8 cellular contexts compared by ENCODE assay signal in genomic region chr7:908919-909357, GRCh38. TPM values are rescaled to one million over a fixed set of nuclear protein-coding genes. Genes with fewer than 3 reads are reported as not detected.
DNase-seq lines count a peak whose midpoint lies in the region; ATAC-seq and TF ChIP-seq lines count a peak whose summit lies in the region.
"Not testable (repeated sequence)": the region's sequence is repeated elsewhere in the genome, so short reads cannot be mapped to it uniquely, and the experiment has no call there.

No MANE protein-coding gene starts in this region.

- not testable (repeated sequence) for H2AK5ac ChIP-seq in mesendoderm (ENCODE audit: low read length)

- H3K4me3 ChIP-seq in HUES6 (ENCODE audit: low read depth, low read length) = peak overlapping the region; percentile 48
- H3K4me3 ChIP-seq in mesendoderm (ENCODE audit: low read length) = not testable (repeated sequence)

- no CpG with 5 or more reads among the region's 48 CpGs for WGBS in mesendoderm (ENCODE audit: extremely low coverage, insufficient coverage, low lambda C conversion rate)

- not testable (repeated sequence) for H3K9me3 Mint-ChIP-seq in activated T-cell treated with anti-CD3 and anti-CD28 coated beads, Interleukin-2, amount 50 U/mL, for 72 hours

- H3K4me1 Mint-ChIP-seq in activated T-cell treated with anti-CD3 and anti-CD28 coated beads, Interleukin-2, amount 50 U/mL, for 72 hours (ENCODE audit: low read depth) = not testable (repeated sequence)

- H3K4me1 ChIP-seq in HUES6 (ENCODE audit: control insufficient read depth, insufficient read depth, low read length) = peaks cover 11% of the 10 kb centered on the region
- H3K4me1 ChIP-seq in mesendoderm (ENCODE audit: control insufficient read depth, low read depth, low read length) = not testable (repeated sequence)

- H3K23ac ChIP-seq in mesendoderm (ENCODE audit: low read length) = not testable (repeated sequence)

- H3K9me3 ChIP-seq in HUES6 (ENCODE audit: control insufficient read depth, insufficient read depth, low read depth, low read length) = not testable (repeated sequence)

- TF ChIP-seq POLR2A in erythroblast (IDR thresholded peaks at IDR 0.05; ENCODE audit: low read length) = not testable (repeated sequence)

- peak overlapping the region; percentile 80 for H3K56ac ChIP-seq in mesendoderm (ENCODE audit: low read length)

- peak; percentile 75 for ATAC-seq in GM21381 (IDR thresholded peaks at IDR 0.05; ENCODE audit: unreplicated experiment)
- ATAC-seq in activated T-cell treated with anti-CD3 and anti-CD28 coated beads, Interleukin-2, amount 50 U/mL, for 72 hours (replicated peaks in 1 of 2) = peak; percentile 86 to 87

- not testable (repeated sequence) for H3K9ac ChIP-seq in HUES6 (ENCODE audit: low read length)
- peak overlapping the region; percentile 54 for H3K9ac ChIP-seq in mesendoderm (ENCODE audit: low read length)

- H3K4me3 Mint-ChIP-seq in activated T-cell treated with anti-CD3 and anti-CD28 coated beads, Interleukin-2, amount 50 U/mL, for 72 hours = not testable (repeated sequence)

- H3K27me3 ChIP-seq in HUES6 (ENCODE audit: control insufficient read depth, insufficient read depth, low read length) = peaks cover 52% of the 10 kb centered on the region
- H3K27me3 ChIP-seq in mesendoderm (ENCODE audit: insufficient read depth, low read length, poor library complexity) = not testable (repeated sequence)

- H3K27ac Mint-ChIP-seq in activated T-cell treated with anti-CD3 and anti-CD28 coated beads, Interleukin-2, amount 50 U/mL, for 72 hours = not testable (repeated sequence)

- not testable (repeated sequence) for H3K79me2 ChIP-seq in mesendoderm (ENCODE audit: control insufficient read depth, insufficient read depth, low read length)

- not testable (repeated sequence) for H2BK5ac ChIP-seq in mesendoderm (ENCODE audit: low read length)

- H3K36me3 ChIP-seq in HUES6 (ENCODE audit: control insufficient read depth, insufficient read depth, low read length); mesendoderm (ENCODE audit: control insufficient read depth, insufficient read depth, low read length): not testable (repeated sequence)

- not testable (repeated sequence) for H3K27ac ChIP-seq in HUES6 (ENCODE audit: low read depth, low read length); mesendoderm (ENCODE audit: low read depth, low read length)

- not testable (repeated sequence) for H3K18ac ChIP-seq in mesendoderm (ENCODE audit: low read length)

- not testable (repeated sequence) for H3K4ac ChIP-seq in mesendoderm (ENCODE audit: low read depth, low read length)

- H3K36me3 Mint-ChIP-seq in activated T-cell treated with anti-CD3 and anti-CD28 coated beads, Interleukin-2, amount 50 U/mL, for 72 hours (ENCODE audit: insufficient read depth in 2 of 2) = not testable (repeated sequence)

- not testable (repeated sequence) for H4K8ac ChIP-seq in mesendoderm (ENCODE audit: low read depth, low read length)

- H4K5ac ChIP-seq in mesendoderm (ENCODE audit: low read length) = not testable (repeated sequence)

- not testable (repeated sequence) for H3K27me3 Mint-ChIP-seq in activated T-cell treated with anti-CD3 and anti-CD28 coated beads, Interleukin-2, amount 50 U/mL, for 72 hours (ENCODE audit: low read depth)

- H3K4me2 ChIP-seq in mesendoderm (ENCODE audit: low read length) = peak overlapping the region; percentile 36

- not testable (repeated sequence) for H3K79me1 ChIP-seq in mesendoderm (ENCODE audit: low read length)

- not testable (repeated sequence) for H2BK120ac ChIP-seq in mesendoderm (ENCODE audit: low read depth, low read length)

- H2BK15ac ChIP-seq in mesendoderm (replicated peaks; ENCODE audit: low read depth) = not testable (repeated sequence)

- peak; percentile 78 for DNase-seq in COLO668 (lab: John Stamatoyannopoulos, UW; ENCODE audit: unreplicated experiment)
- peak; percentile 47 for DNase-seq in RPMI7951 (ENCODE audit: low read depth)
- DNase-seq in activated T-cell treated with anti-CD3 and anti-CD28 coated beads, Interleukin-2, amount 50 U/mL, for 72 hours = peak; percentile 78 to 80
- peak; percentile 64 to 71 for DNase-seq in erythroblast (lab: John Stamatoyannopoulos, UW)
- DNase-seq in mesendoderm = peak; percentile 61
- peak; percentile 33 for DNase-seq in stimulated activated CD8-positive, alpha-beta memory T cell treated with anti-CD3 and anti-CD28 coated beads, Interleukin-12 subunit alpha, Interleukin-12 subunit beta, amount 100 ng/mL, for 1 hour (ENCODE audit: low read depth)

RNA-seq across cellular contexts. Expression of gene GET4, which starts 32.6 kb away (rescaled TPM):
- total RNA-seq in RPMI7951 (2014; rRNA removed; shearing (Covaris generic)) = 22.4 and 24.6 TPM in 2 replicates
- total RNA-seq in activated T-cell treated with anti-CD3 and anti-CD28 coated beads, Interleukin-2, amount 50 U/mL, for 72 hours = 10 to 100 TPM; 33.8 to 34.9 TPM
- polyA plus RNA-seq in mesendoderm (2013, experiment 1 of 2) = 35.9 TPM
- polyA plus RNA-seq in mesendoderm (2013, experiment 2 of 2) = 35.8 TPM

RNA-seq across cellular contexts. Expression of gene ADAP1, which starts 45.5 kb away (rescaled TPM):
- total RNA-seq in RPMI7951 (2014; rRNA removed; shearing (Covaris generic)) = 1.6 and 1.8 TPM in 2 replicates
- 10 to 100 TPM; 11.1 to 29.4 TPM for total RNA-seq in activated T-cell treated with anti-CD3 and anti-CD28 coated beads, Interleukin-2, amount 50 U/mL, for 72 hours
- polyA plus RNA-seq in mesendoderm (2013, experiment 1 of 2) = 3.1 TPM
- polyA plus RNA-seq in mesendoderm (2013, experiment 2 of 2) = 3.4 TPM
